9 cellular contexts compared by ENCODE assay signal in genomic region chr4:107734120-107734519, GRCh38. TPM values are rescaled to one million over a fixed set of nuclear protein-coding genes. Genes with fewer than 3 reads are reported as not detected.
DNase-seq lines count a peak whose midpoint lies in the region; ATAC-seq and TF ChIP-seq lines count a peak whose summit lies in the region.
"Had no signal": no experiment of that assay in that cellular context is flagged by ENCODE, and none has a peak within 500 bp of the region (broad histone marks: within the 10 kb centered on the region; RNA-seq: fewer than 3 reads in every experiment).

No MANE protein-coding gene starts in this region.

- POLR2A ChIA-PET in CD4-positive, alpha-beta T cell (lab: Charles Lee): interaction anchor here (1.5 kb wide), 1 partner anchor 14 kb away, joined by 4 read pairs; the partner anchor contains the start of gene PAPSS1

- no peak overlapping the region for H3K27ac ChIP-seq in WERI-Rb-1
- no peak overlapping the region for H3K27ac ChIP-seq in CD4-positive, alpha-beta T cell (ENCODE audit: low read depth, low read length)
- H3K27ac ChIP-seq: pancreas had no signal

- H3K27me3 ChIP-seq in WERI-Rb-1 (ENCODE audit: insufficient read depth, low read depth, severe bottlenecking): no peaks in the 10 kb centered on the region
- H3K27me3 ChIP-seq in CD4-positive, alpha-beta T cell (ENCODE audit: control insufficient read depth, insufficient read depth, low read length): no peaks in the 10 kb centered on the region
- H3K27me3 ChIP-seq: pancreas had no signal

- CTCF ChIA-PET in CD4-positive, alpha-beta T cell (lab: Charles Lee): no interaction called here

- H3K9me3 ChIP-seq in WERI-Rb-1 (ENCODE audit: severe bottlenecking): no peaks in the 10 kb centered on the region
- no peaks in the 10 kb centered on the region for H3K9me3 ChIP-seq in CD4-positive, alpha-beta T cell (ENCODE audit: control insufficient read depth, low read length)
- H3K9me3 ChIP-seq: pancreas had no signal

- intact Hi-C loops in CD4-positive, alpha-beta T cell (cut with DNase I, micrococcal nuclease): loop anchor here (10.0 kb wide), 3 partner anchors 289 to 1499 kb away; no protein-coding TSS in a partner anchor

- H3K4me1 Mint-ChIP-seq in nephron progenitor cell: peaks cover 43% of the 10 kb centered on the region
- no peaks in the 10 kb centered on the region for H3K4me1 Mint-ChIP-seq in CD4-positive, alpha-beta T cell (ENCODE audit: low read depth)

- H3K27ac Mint-ChIP-seq in nephron progenitor cell: no peak overlapping the region
- no peak overlapping the region for H3K27ac Mint-ChIP-seq in CD4-positive, alpha-beta T cell

- H3K36me3 ChIP-seq in WERI-Rb-1: no peaks in the 10 kb centered on the region
- H3K36me3 ChIP-seq: pancreas had no signal

- ATAC-seq in HG03175 (IDR thresholded peaks at IDR 0.05; ENCODE audit: unreplicated experiment): peak; percentile 55
- ATAC-seq in CD4-positive, alpha-beta T cell (ENCODE audit: poor library complexity): no peak
- ATAC-seq: pancreas had no signal

- DNase-seq in NCI-H146 (lab: John Stamatoyannopoulos, UW): peak; percentile 34
- DNase-seq in NCI-H146 treated with DMSO at 0.1 percent for 48 hours (lab: John Stamatoyannopoulos, UW; ENCODE audit: unreplicated experiment): no peak
- DNase-seq in WERI-Rb-1: peak; percentile 47
- DNase-seq in nephron progenitor cell: no peak
- DNase-seq in inferior parietal cortex (ENCODE audit: extremely low spot score): no peak
- no peak for DNase-seq in mucosa of gallbladder (ENCODE audit: low spot score)
- no peak for DNase-seq in CD4-positive, alpha-beta T cell
- DNase-seq: pancreas had no signal

- no peaks in the 10 kb centered on the region for H3K27me3 Mint-ChIP-seq in nephron progenitor cell (ENCODE audit: low read depth, poor library complexity)
- H3K27me3 Mint-ChIP-seq in CD4-positive, alpha-beta T cell: no peaks in the 10 kb centered on the region

- no peak overlapping the region for H3K4me3 ChIP-seq in WERI-Rb-1 (ENCODE audit: low read depth, low read length)
- H3K4me3 ChIP-seq: pancreas had no signal

- peaks cover 4% of the 10 kb centered on the region for H3K36me3 Mint-ChIP-seq in nephron progenitor cell (ENCODE audit: low read depth)
- no peaks in the 10 kb centered on the region for H3K36me3 Mint-ChIP-seq in CD4-positive, alpha-beta T cell (ENCODE audit: low read depth)

- no peak overlapping the region for H3K4me3 Mint-ChIP-seq in nephron progenitor cell
- no peak overlapping the region for H3K4me3 Mint-ChIP-seq in CD4-positive, alpha-beta T cell

- TF ChIP-seq CTCF in WERI-Rb-1 (IDR thresholded peaks at IDR 0.05; ENCODE audit: low read depth, low read length): peak; percentile 60
- TF ChIP-seq CTCF in nephron progenitor cell (IDR thresholded peaks at IDR 0.05): peak; percentile 22
- no peak for TF ChIP-seq CTCF in CD4-positive, alpha-beta T cell (IDR thresholded peaks at IDR 0.05)

- peaks cover 4% of the 10 kb centered on the region for H3K9me3 Mint-ChIP-seq in nephron progenitor cell
- no peaks in the 10 kb centered on the region for H3K9me3 Mint-ChIP-seq in CD4-positive, alpha-beta T cell

RNA-seq across cellular contexts. Expression of gene PAPSS1, which starts 14.1 kb away (rescaled TPM):
- total RNA-seq in mucosa of gallbladder: 53.8 TPM
- 1 to 10 TPM; 5.6 to 6.6 TPM for total RNA-seq in CD4-positive, alpha-beta T cell

Comparison
In these comparisons a context has a peak if more than half of its experiments do, and no peak if none do; other contexts are left out.
1. DNase-seq: peak in NCI-H146 (single experiment) and WERI-Rb-1 (single experiment); none in NCI-H146 treated with DMSO at 0.1 percent for 48 hours (single experiment), nephron progenitor cell (single experiment), inferior parietal cortex (single experiment), mucosa of gallbladder (single experiment) and CD4-positive, alpha-beta T cell (0 of 10).